Comparison of ENCODE assay signal across 15 cellular contexts in genomic region chr11:102319544-102319943, GRCh38. TPM values are rescaled to one million over a fixed set of nuclear protein-coding genes. Genes with fewer than 3 reads are reported as not detected.
DNase-seq lines count a peak whose midpoint lies in the region; FAIRE-seq and TF ChIP-seq lines count a peak whose summit lies in the region.
"Had no signal": no experiment of that assay in that cellular context is flagged by ENCODE, and none has a peak within 500 bp of the region (broad histone marks: within the 10 kb centered on the region; RNA-seq: fewer than 3 reads in every experiment).

No MANE protein-coding gene starts in this region.

- peaks cover 39% of the 10 kb centered on the region for H3K4me1 Mint-ChIP-seq in Calu3 (ENCODE audit: low read depth, unreplicated experiment)
- H3K4me1 Mint-ChIP-seq in activated naive CD8-positive, alpha-beta T cell treated with anti-CD3 and anti-CD28 coated beads for 36 hours, result peaks cover 57% of the 10 kb centered on the region

- peak overlapping the region; percentile 74 for H3K4me3 Mint-ChIP-seq in Calu3 (ENCODE audit: low read depth, unreplicated experiment)
- H3K4me3 Mint-ChIP-seq in activated naive CD8-positive, alpha-beta T cell treated with anti-CD3 and anti-CD28 coated beads for 36 hours, result peak overlapping the region; percentile 94
- H3K4me3 Mint-ChIP-seq: brain had no signal

- H3K36me3 ChIP-seq in rectal smooth muscle tissue (ENCODE audit: control insufficient read depth, insufficient read depth, low read length), result no peaks in the 10 kb centered on the region
- H3K36me3 ChIP-seq: HAP-1 had no signal

- no peak overlapping the region for H3K27ac ChIP-seq in rectal smooth muscle tissue (ENCODE audit: low read depth, low read length)
- H3K27ac ChIP-seq: parathyroid adenoma had no signal

- H3K27me3 Mint-ChIP-seq in Calu3 (ENCODE audit: unreplicated experiment), result no peaks in the 10 kb centered on the region
- peaks cover 7% of the 10 kb centered on the region for H3K27me3 Mint-ChIP-seq in activated naive CD8-positive, alpha-beta T cell treated with anti-CD3 and anti-CD28 coated beads for 36 hours

- no peaks in the 10 kb centered on the region for H3K4me1 ChIP-seq in rectal smooth muscle tissue (ENCODE audit: control insufficient read depth, insufficient read depth, low read length)
- H3K4me1 ChIP-seq: HAP-1, parathyroid adenoma had no signal

- FAIRE-seq in GM19239 (lab: Jason Lieb, UNC), result peak; percentile 89
- FAIRE-seq: endothelial cell of umbilical vein had no signal

- no peaks in the 10 kb centered on the region for H3K9me3 Mint-ChIP-seq in Calu3 (ENCODE audit: low read depth, unreplicated experiment)
- H3K9me3 Mint-ChIP-seq in activated naive CD8-positive, alpha-beta T cell treated with anti-CD3 and anti-CD28 coated beads for 36 hours, result no peaks in the 10 kb centered on the region
- H3K9me3 Mint-ChIP-seq: brain had no signal

- no TSS peak for BruUV-seq in Calu3 (replicated peaks; lab: Mats Ljungman, UMichigan)

- intact Hi-C loops in Calu3 (cut with micrococcal nuclease; ENCODE audit: unreplicated experiment) (no loop called here), posterior cingulate gyrus (cut with DNase I) (no loop called here)

- peaks cover 59% of the 10 kb centered on the region for H3K36me3 Mint-ChIP-seq in Calu3 (ENCODE audit: insufficient read depth, unreplicated experiment)
- peaks cover 61% of the 10 kb centered on the region for H3K36me3 Mint-ChIP-seq in activated naive CD8-positive, alpha-beta T cell treated with anti-CD3 and anti-CD28 coated beads for 36 hours
- H3K36me3 Mint-ChIP-seq: brain had no signal

- H3K4me3 ChIP-seq in rectal smooth muscle tissue (ENCODE audit: low read length), result peak overlapping the region; percentile 17
- H3K4me3 ChIP-seq: HAP-1, lung had no signal

- H3K9ac ChIP-seq in rectal smooth muscle tissue (ENCODE audit: low read length), result no peak overlapping the region
- H3K9ac ChIP-seq: parathyroid adenoma had no signal

- no peaks in the 10 kb centered on the region for H3K27me3 ChIP-seq in rectal smooth muscle tissue (ENCODE audit: control insufficient read depth, insufficient read depth, low read length)

- CTCF ChIA-PET in Calu3 (lab: Charles Lee), result interaction anchor here (0.8 kb wide), 1 partner anchor 32 kb away, joined by 5 read pairs; no protein-coding TSS in a partner anchor

- H3K27ac Mint-ChIP-seq in Calu3 (ENCODE audit: unreplicated experiment), result peak overlapping the region; percentile 96
- H3K27ac Mint-ChIP-seq in activated naive CD8-positive, alpha-beta T cell treated with anti-CD3 and anti-CD28 coated beads for 36 hours, result peak overlapping the region; percentile 100
- H3K27ac Mint-ChIP-seq: brain had no signal

- DNase-seq in Calu3 (no peak), GM19239 (ENCODE audit: insufficient read length, low spot score) (no peak), NCI-H526 (lab: John Stamatoyannopoulos, UW) (no peak), NCI-H187 (lab: John Stamatoyannopoulos, UW) (no peak), posterior cingulate gyrus (no peak)
- no peak for DNase-seq in activated naive CD8-positive, alpha-beta T cell treated with anti-CD3 and anti-CD28 coated beads for 36 hours
- DNase-seq: hippocampal formation; NCI-H2081; stimulated activated CD4-positive, alpha-beta T cell treated with anti-CD3 and anti-CD28 coated beads, Interleukin-1b, Interleukin-23, amount 100 ng/mL, for 48 hours had no signal

- no peak for TF ChIP-seq CTCF in Calu3 (IDR thresholded peaks at IDR 0.05; ENCODE audit: unreplicated experiment)

RNA-seq across cellular contexts. Expression of gene BIRC3, which starts 2.3 kb away (rescaled TPM):
- total RNA-seq in Calu3 (2022), result 69.4 and 85.6 TPM in 2 replicates
- 10 to 100 TPM; 76.6 to 79.9 TPM for total RNA-seq in activated naive CD8-positive, alpha-beta T cell treated with anti-CD3 and anti-CD28 coated beads for 36 hours

RNA-seq across cellular contexts. Expression of gene BIRC2, which starts 27.5 kb away (rescaled TPM):
- 28.3 and 32.6 TPM in 2 replicates for total RNA-seq in Calu3 (2022)
- 10 to 100 TPM; 29.6 to 30.7 TPM for total RNA-seq in activated naive CD8-positive, alpha-beta T cell treated with anti-CD3 and anti-CD28 coated beads for 36 hours
